Comparison of ENCODE assay signal across 18 cellular contexts in genomic region chr1:26996665-26997064, GRCh38. TPM values are rescaled to one million over a fixed set of nuclear protein-coding genes. Genes with fewer than 3 reads are reported as not detected.
A peak's percentile ranks its signal among the peaks of the same experiment; 100 is the strongest.
DNase-seq lines count a peak whose midpoint lies in the region; ATAC-seq and TF ChIP-seq lines count a peak whose summit lies in the region.
"Had no signal": no experiment of that assay in that cellular context is flagged by ENCODE, and none has a peak within 500 bp of the region (broad histone marks: within the 10 kb centered on the region; RNA-seq: fewer than 3 reads in every experiment).

No MANE protein-coding gene starts in this region.

- no peak overlapping the region for H3K4ac ChIP-seq in neuronal stem cell (ENCODE audit: low read length)

- no peak for TF ChIP-seq POLR2A in esophagus muscularis mucosa (IDR thresholded peaks at IDR 0.05; ENCODE audit: low read depth)

- DNase-seq in GM23248 (no peak), RWPE2 (ENCODE audit: low spot score) (peak; percentile 42), esophagus muscularis mucosa (ENCODE audit: extremely low spot score) (no peak), neuronal stem cell (ENCODE audit: low spot score) (no peak), HUDEP-2 (lab: John Stamatoyannopoulos, UW; ENCODE audit: unreplicated experiment in 76 of 76) (no peak), globus pallidus (ENCODE audit: low spot score) (no peak), NCI-H187 (lab: John Stamatoyannopoulos, UW) (no peak)
- DNase-seq: amygdala; natural killer cell; NCI-H2081; NCI-H69; Peyer's patch; stimulated activated CD4-positive, alpha-beta T cell treated with anti-CD3 and anti-CD28 coated beads, Interleukin-1b, Interleukin-23, amount 100 ng/mL, for 48 hours had no signal

- peaks cover 15% of the 10 kb centered on the region for H3K36me3 ChIP-seq in GM23248 (ENCODE audit: low read depth)
- H3K36me3 ChIP-seq in RWPE2 (ENCODE audit: low read depth) = peaks cover 26% of the 10 kb centered on the region
- no peaks in the 10 kb centered on the region for H3K36me3 ChIP-seq in esophagus muscularis mucosa
- H3K36me3 ChIP-seq in neuronal stem cell (replicated peaks in 1 of 2; ENCODE audit: control insufficient read depth in 2 of 2, insufficient read depth in 2 of 2, low read length in 2 of 2) = peaks cover 0 to 2% of the 10 kb centered on the region in 2 donors
- H3K36me3 ChIP-seq: BLaER1 treated with 17β-estradiol and CSF1 and Interleukin-3, amounts not matched to agents 10 nM and 100 nM; Peyer's patch had no signal

- no peak overlapping the region for H4K91ac ChIP-seq in neuronal stem cell (ENCODE audit: low read depth, low read length, poor library complexity)

- TF ChIP-seq EP300 in esophagus muscularis mucosa (IDR thresholded peaks at IDR 0.05) = no peak

- no peak overlapping the region for H3K14ac ChIP-seq in neuronal stem cell (ENCODE audit: low read length)

- H3K4me1 ChIP-seq in GM23248 (ENCODE audit: insufficient read depth) (peaks cover 67% of the 10 kb centered on the region), RWPE2 (ENCODE audit: insufficient read depth, poor library complexity, severe bottlenecking) (peaks cover 54% of the 10 kb centered on the region), esophagus muscularis mucosa (peaks cover 65 to 89% (median 86%) of the 10 kb centered on the region in 4 donors), neuronal stem cell (ENCODE audit: control insufficient read depth in 2 of 2, insufficient read depth in 1 of 2, low read depth in 1 of 2, low read length in 2 of 2) (peaks cover 25 to 48% of the 10 kb centered on the region in 2 donors)

- TF ChIP-seq CTCF in RWPE2 (IDR thresholded peaks at IDR 0.05; ENCODE audit: poor library complexity, severe bottlenecking) (no peak), esophagus muscularis mucosa (IDR thresholded peaks at IDR 0.05) (no peak)

- WGBS in GM23248 (ENCODE audit: low coverage in 1 of 2, low lambda C conversion rate in 2 of 2, missing lambda C conversion rate in 2 of 2), 2 experiments = 68 to 75% methylated on average over 4 of the region's 4 CpGs
- WGBS in esophagus muscularis mucosa = 76% methylated on average over 4 of the region's 4 CpGs
- no CpG with 5 or more reads among the region's 4 CpGs for WGBS in neuronal stem cell (ENCODE audit: extremely low coverage in 2 of 2, insufficient read length in 2 of 2, insufficient replicate concordance in 1 of 2), 2 donors

- H3K79me1 ChIP-seq in neuronal stem cell (ENCODE audit: low read depth, low read length) = no peaks in the 10 kb centered on the region

- H3K9me3 ChIP-seq in GM23248 (ENCODE audit: low read depth) (no peaks in the 10 kb centered on the region), RWPE2 (ENCODE audit: severe bottlenecking) (no peaks in the 10 kb centered on the region), esophagus muscularis mucosa (no peaks in the 10 kb centered on the region), neuronal stem cell (replicated peaks in 1 of 2; ENCODE audit: control insufficient read depth in 2 of 2, insufficient read depth in 1 of 2, low read depth in 1 of 2, low read length in 2 of 2) (no peaks in the 10 kb centered on the region)
- H3K9me3 ChIP-seq: BLaER1 treated with 17β-estradiol and CSF1 and Interleukin-3, amounts not matched to agents 10 nM and 100 nM; Peyer's patch had no signal

- H4K20me1 ChIP-seq in GM23248 (ENCODE audit: insufficient read depth) = no peaks in the 10 kb centered on the region; the same call in 1 of the 2 replicates

- H3K4me3 ChIP-seq in GM23248 (peak overlapping the region; percentile 82), RWPE2 (ENCODE audit: severe bottlenecking) (no peak overlapping the region), esophagus muscularis mucosa (no peak overlapping the region), neuronal stem cell (ENCODE audit: low read length in 2 of 2) (no peak overlapping the region)
- H3K4me3 ChIP-seq: BLaER1 treated with 17β-estradiol and CSF1 and Interleukin-3, amounts not matched to agents 10 nM and 100 nM; lung; Peyer's patch had no signal

- in situ Hi-C loops in GM23248 (cut with MboI) = no loop called here

- H2BK120ac ChIP-seq in neuronal stem cell (ENCODE audit: low read depth, low read length) = no peak overlapping the region

- no peaks in the 10 kb centered on the region for H3K9me2 ChIP-seq in GM23248 (ENCODE audit: insufficient read depth)

- peak overlapping the region; percentile 91 for H3K9ac ChIP-seq in GM23248
- no peak overlapping the region for H3K9ac ChIP-seq in neuronal stem cell (ENCODE audit: low read depth, low read length, poor library complexity)

- intact Hi-C loops in esophagus muscularis mucosa (cut with DNase I) = no loop called here

- H2BK5ac ChIP-seq in neuronal stem cell (ENCODE audit: low read length) = no peak overlapping the region

- peak overlapping the region; percentile 16 for H2AK5ac ChIP-seq in neuronal stem cell (ENCODE audit: low read depth, low read length)

- H3K18ac ChIP-seq in neuronal stem cell (ENCODE audit: low read length) = no peak overlapping the region

- ATAC-seq in RWPE2 (ENCODE audit: low read depth) (no peak), HG02610 (IDR thresholded peaks at IDR 0.05; ENCODE audit: unreplicated experiment) (no peak)
- ATAC-seq: natural killer cell had no signal

- H3K27ac ChIP-seq in GM23248 (peak overlapping the region; percentile 91), RWPE2 (ENCODE audit: poor library complexity, severe bottlenecking) (peak overlapping the region; percentile 98), esophagus muscularis mucosa (replicated peaks in 1 of 4) (peak overlapping the region; percentile 93 to 97 (median 95)), neuronal stem cell (replicated peaks; ENCODE audit: low read length) (no peak overlapping the region)
- H3K27ac ChIP-seq: BLaER1 treated with 17β-estradiol and CSF1 and Interleukin-3, amounts not matched to agents 10 nM and 100 nM had no signal

- H2BK15ac ChIP-seq in neuronal stem cell (ENCODE audit: low read length) = no peak overlapping the region

- no peak overlapping the region for H2BK12ac ChIP-seq in neuronal stem cell (ENCODE audit: low read length)

- no peak overlapping the region for H3K23ac ChIP-seq in neuronal stem cell (ENCODE audit: low read depth, low read length, poor library complexity)

- H3K27me3 ChIP-seq in GM23248 (replicated peaks; ENCODE audit: insufficient read depth) (no peaks in the 10 kb centered on the region), RWPE2 (ENCODE audit: insufficient read depth, poor library complexity, severe bottlenecking) (no peaks in the 10 kb centered on the region), esophagus muscularis mucosa (peaks cover 0 to 21% (median 6%) of the 10 kb centered on the region in 4 donors), neuronal stem cell (ENCODE audit: control insufficient read depth in 3 of 3, insufficient read depth in 3 of 3, low read depth in 1 of 3, low read length in 3 of 3) (peaks cover 4 to 46% (median 5%) of the 10 kb centered on the region in 3 experiments)

- peaks cover 70% of the 10 kb centered on the region for H3F3A ChIP-seq in GM23248 (ENCODE audit: insufficient read depth)

- H4K8ac ChIP-seq in neuronal stem cell (ENCODE audit: low read depth, low read length) = no peak overlapping the region

- H2AFZ ChIP-seq in GM23248 = no peak overlapping the region
- no peak overlapping the region for H2AFZ ChIP-seq in neuronal stem cell (ENCODE audit: low read length)

- H3K4me2 ChIP-seq in GM23248 (ENCODE audit: unreplicated experiment) (peak overlapping the region; percentile 96), neuronal stem cell (ENCODE audit: insufficient read depth, low read length, poor library complexity, severe bottlenecking) (no peak overlapping the region)

- H3K79me2 ChIP-seq in GM23248 (ENCODE audit: insufficient read depth) = peaks cover 41% of the 10 kb centered on the region

RNA-seq across cellular contexts. Expression of gene TRNP1, which starts 3.2 kb away (rescaled TPM):
- total RNA-seq in GM23248 (2014; rRNA removed; shearing (Covaris generic)) = 311 and 327 TPM in 2 replicates
- 17.7 and 19.1 TPM in 2 replicates for polyA plus RNA-seq in GM23248 (2016; fragmentation: Nextera tagmentation; extraction: Ambion mirVana)
- total RNA-seq in esophagus muscularis mucosa = 10 to 100 TPM; 33.6 to 50.3 (median 41.5) TPM
- 1.3 TPM for polyA plus RNA-seq in neuronal stem cell (2013, experiment 1 of 2)
- polyA plus RNA-seq in neuronal stem cell (2013, experiment 2 of 2) = 1.3 TPM

RNA-seq across cellular contexts. Expression of gene TENT5B, which starts 16.0 kb away (rescaled TPM):
- 0.76 and 0.89 TPM in 2 replicates for total RNA-seq in GM23248 (2014; rRNA removed; shearing (Covaris generic))
- 1.2 TPM in 2 replicates for polyA plus RNA-seq in GM23248 (2016; fragmentation: Nextera tagmentation; extraction: Ambion mirVana)
- 100 to 1,000 TPM; 168 to 299 (median 239) TPM for total RNA-seq in esophagus muscularis mucosa
- 6.3 TPM for polyA plus RNA-seq in neuronal stem cell (2013, experiment 1 of 2)
- polyA plus RNA-seq in neuronal stem cell (2013, experiment 2 of 2) = 6.2 TPM
- total RNA-seq: activated T-helper 1 cell treated with anti-CD3 and anti-CD28 coated beads, Interleukin-12 subunit alpha, Interleukin-12 subunit beta, Interleukin-2, Interleukin-4 antibody, amounts not matched to agents 30 ng/mL and 10 ng/mL and 1 ng/mL, durations not matched to agents 14 hours and 24 hours and 36 hours had no signal

RNA-seq across cellular contexts. Expression of gene KDF1, which starts 36.4 kb away (rescaled TPM):
- total RNA-seq in GM23248 (2014; rRNA removed; shearing (Covaris generic)) = not detected in 2 replicates
- polyA plus RNA-seq in GM23248 (2016; fragmentation: Nextera tagmentation; extraction: Ambion mirVana) = not detected in 2 replicates
- under 1 TPM in 2 of 4 donors, not detected in 2; 0.33 to 0.42 TPM for total RNA-seq in esophagus muscularis mucosa
- 0.04 TPM for polyA plus RNA-seq in neuronal stem cell (2013, experiment 1 of 2)
- polyA plus RNA-seq in neuronal stem cell (2013, experiment 2 of 2) = 0.03 TPM
- total RNA-seq: activated T-helper 1 cell treated with anti-CD3 and anti-CD28 coated beads, Interleukin-12 subunit alpha, Interleukin-12 subunit beta, Interleukin-2, Interleukin-4 antibody, amounts not matched to agents 30 ng/mL and 10 ng/mL and 1 ng/mL, durations not matched to agents 14 hours and 24 hours and 36 hours; subcutaneous adipose tissue had no signal

Comparison
In these comparisons a context has a peak if more than half of its experiments do, and no peak if none do; other contexts are left out.
1. RNA of gene TENT5B, which starts 16.0 kb away (total RNA-seq): 168 to 299 TPM in esophagus muscularis mucosa; 0.76 to 0.89 TPM in GM23248; every median in the first group is over 10 times any median in the second.